In the genomic region with DNA sequence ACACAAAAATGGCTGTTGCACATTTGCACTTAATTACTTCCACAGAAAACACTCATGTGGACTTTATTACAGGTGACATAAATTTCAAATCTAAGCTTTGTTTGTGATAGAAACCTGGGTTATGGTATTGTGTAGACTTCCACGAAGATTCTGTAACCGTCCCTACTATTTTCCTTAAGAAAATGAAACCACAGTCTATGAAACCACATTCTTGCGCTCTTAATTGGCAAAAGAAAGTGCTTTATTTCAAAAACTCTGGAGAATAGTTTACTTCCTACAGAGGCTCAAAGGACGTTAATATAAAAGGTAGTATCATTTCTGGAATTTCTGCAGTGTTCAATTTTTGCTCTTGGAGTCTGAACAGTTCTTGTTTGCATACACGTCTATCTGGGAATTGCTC, we compare ENCODE assay signal across 24 cellular contexts.
DNase-seq lines count a peak whose midpoint lies in the region; ATAC-seq, FAIRE-seq and TF ChIP-seq lines count a peak whose summit lies in the region.
"Had no signal": no experiment of that assay in that cellular context is flagged by ENCODE, and none has a peak within 500 bp of the region (broad histone marks: within the 10 kb centered on the region; RNA-seq: fewer than 3 reads in every experiment).

No MANE protein-coding gene starts in this region.

- H3K9ac ChIP-seq in mammary epithelial cell (ENCODE audit: insufficient read depth, low read length) = peak overlapping the region; percentile 23

- H3K27ac Mint-ChIP-seq in stimulated activated naive CD8-positive, alpha-beta T cell treated with anti-CD3 and anti-CD28 coated beads, Interleukin-15, Interleukin-2, amounts not matched to agents 100 ng/mL and 50 ng/mL, for 24 hours = peak overlapping the region; percentile 92
- H3K27ac Mint-ChIP-seq: CD14-positive monocyte, nephron, T-cell had no signal

- intact Hi-C loops in mammary epithelial cell (cut with micrococcal nuclease) = no loop called here
- intact Hi-C loops in ovary (cut with DNase I) = loop anchor here in 1 of 4 donors (5.0 kb wide), 2 partner anchors 35 kb away; no protein-coding TSS in a partner anchor

- peaks cover 63% of the 10 kb centered on the region for H3K4me1 Mint-ChIP-seq in stimulated activated naive CD8-positive, alpha-beta T cell treated with anti-CD3 and anti-CD28 coated beads, Interleukin-15, Interleukin-2, amounts not matched to agents 100 ng/mL and 50 ng/mL, for 24 hours (ENCODE audit: low read depth)

- H3K9me3 ChIP-seq in mammary epithelial cell (replicated peaks; ENCODE audit: insufficient read depth, low read length) (no peaks in the 10 kb centered on the region), ovary (no peaks in the 10 kb centered on the region)
- H3K9me3 ChIP-seq: HAP-1, sigmoid colon, SJCRH30 had no signal

- H3K4me1 ChIP-seq in mammary epithelial cell (ENCODE audit: insufficient read depth, low read length) (peaks cover 17% of the 10 kb centered on the region), ovary (ENCODE audit: insufficient read depth) (peaks cover 19% of the 10 kb centered on the region)
- H3K4me1 ChIP-seq: SJCRH30 had no signal

- no peaks in the 10 kb centered on the region for H3K9me3 Mint-ChIP-seq in stimulated activated naive CD8-positive, alpha-beta T cell treated with anti-CD3 and anti-CD28 coated beads, Interleukin-15, Interleukin-2, amounts not matched to agents 100 ng/mL and 50 ng/mL, for 24 hours
- H3K9me3 Mint-ChIP-seq: activated CD4-positive, alpha-beta memory T cell treated with anti-CD3 and anti-CD28 coated beads for 36 hours; CD14-positive monocyte; nephron; T-cell had no signal

- H3K36me3 Mint-ChIP-seq in stimulated activated naive CD8-positive, alpha-beta T cell treated with anti-CD3 and anti-CD28 coated beads, Interleukin-15, Interleukin-2, amounts not matched to agents 100 ng/mL and 50 ng/mL, for 24 hours (ENCODE audit: low read depth) = no peaks in the 10 kb centered on the region
- H3K36me3 Mint-ChIP-seq: activated CD4-positive, alpha-beta memory T cell treated with anti-CD3 and anti-CD28 coated beads for 36 hours; CD14-positive monocyte; T-cell had no signal

- no peak for TF ChIP-seq EP300 in ovary (IDR thresholded peaks at IDR 0.05)

- H3K27me3 Mint-ChIP-seq in stimulated activated naive CD8-positive, alpha-beta T cell treated with anti-CD3 and anti-CD28 coated beads, Interleukin-15, Interleukin-2, amounts not matched to agents 100 ng/mL and 50 ng/mL, for 24 hours = no peaks in the 10 kb centered on the region
- H3K27me3 Mint-ChIP-seq: activated CD4-positive, alpha-beta memory T cell treated with anti-CD3 and anti-CD28 coated beads for 36 hours; T-cell had no signal

- H3K36me3 ChIP-seq in mammary epithelial cell (ENCODE audit: insufficient read depth, low read length) = no peaks in the 10 kb centered on the region
- H3K36me3 ChIP-seq in ovary = no peaks in the 10 kb centered on the region
- H3K36me3 ChIP-seq: HAP-1, sigmoid colon, SJCRH30 had no signal

- no peaks in the 10 kb centered on the region for H3K79me2 ChIP-seq in mammary epithelial cell (ENCODE audit: insufficient read depth, low read length)

- in situ Hi-C loops in mammary epithelial cell (cut with MboI; ENCODE audit: low sequenced_read_pairs in 2 of 2) = no loop called here

- CTCF ChIA-PET in mammary epithelial cell (lab: Charles Lee; ENCODE audit: low non-redundant PET) = no interaction called here

- TF ChIP-seq POLR2A in ovary (IDR thresholded peaks at IDR 0.05) (no peak), GM12891 (IDR thresholded peaks at IDR 0.05; ENCODE audit: low read depth, low read length) (no peak)

- 12% methylated on average over 5 of the region's 5 CpGs for WGBS in mammary epithelial cell (ENCODE audit: low coverage, missing lambda C conversion rate)
- 9 to 36% (median 24%) methylated on average over 5 of the region's 5 CpGs for WGBS in ovary, 3 donors

- no TSS peak for BruUV-seq in mammary epithelial cell (replicated peaks; lab: Mats Ljungman, UMichigan)

- H3K4me3 Mint-ChIP-seq in stimulated activated naive CD8-positive, alpha-beta T cell treated with anti-CD3 and anti-CD28 coated beads, Interleukin-15, Interleukin-2, amounts not matched to agents 100 ng/mL and 50 ng/mL, for 24 hours = no peak overlapping the region
- H3K4me3 Mint-ChIP-seq: activated CD4-positive, alpha-beta memory T cell treated with anti-CD3 and anti-CD28 coated beads for 36 hours; CD14-positive monocyte; nephron; T-cell had no signal

- no peaks in the 10 kb centered on the region for H4K20me1 ChIP-seq in mammary epithelial cell (ENCODE audit: insufficient read depth, low read length)

- H2AFZ ChIP-seq in mammary epithelial cell (ENCODE audit: low read depth, low read length) = peak overlapping the region; percentile 67

- H3K4me3 ChIP-seq in mammary epithelial cell (replicated peaks in 1 of 3; ENCODE audit: insufficient read depth in 1 of 3, low read depth in 2 of 3, low read length in 3 of 3) (peak overlapping the region in 2 of 3 experiments; percentile 34 to 37), ovary (no peak overlapping the region)
- H3K4me3 ChIP-seq: GM12878, HAP-1, sigmoid colon, SJCRH30 had no signal

- H3K27me3 ChIP-seq in mammary epithelial cell (ENCODE audit: insufficient read depth, low read length) (no peaks in the 10 kb centered on the region), ovary (no peaks in the 10 kb centered on the region)
- H3K27me3 ChIP-seq: sigmoid colon, SJCRH30 had no signal

- peak overlapping the region; percentile 58 for H3K27ac ChIP-seq in mammary epithelial cell (ENCODE audit: insufficient read depth, low read depth, low read length)
- peak overlapping the region; percentile 33 to 59 for H3K27ac ChIP-seq in ovary
- H3K27ac ChIP-seq: SJCRH30 had no signal

- H3K4me2 ChIP-seq in mammary epithelial cell (ENCODE audit: insufficient read depth, low read depth, low read length) = peak overlapping the region; percentile 90

- ATAC-seq in stimulated activated naive CD8-positive, alpha-beta T cell treated with anti-CD3 and anti-CD28 coated beads, Interleukin-15, Interleukin-2, amounts not matched to agents 100 U/mL and 50 U/mL, for 24 hours = no peak
- ATAC-seq in GM18868 (IDR thresholded peaks at IDR 0.05; ENCODE audit: unreplicated experiment) = no peak
- ATAC-seq: left lobe of liver, T-cell had no signal

- FAIRE-seq in GM12891 (lab: Jason Lieb, UNC) = no peak
- FAIRE-seq: GM12878, RCC 7860 had no signal

- TF ChIP-seq CTCF in mammary epithelial cell (conservative IDR thresholded peaks at IDR 0.05 in 1 of 2, IDR thresholded peaks at IDR 0.05 in 1 of 2; ENCODE audit: extremely low read depth in 1 of 2, insufficient read depth in 1 of 2, low read depth in 1 of 2, low read length in 2 of 2) (no peak), ovary (IDR thresholded peaks at IDR 0.05) (no peak)

- dilution Hi-C loops in mammary epithelial cell (cut with HindIII; ENCODE audit: low sequenced_read_pairs) = no loop called here

- no peak for DNase-seq in stimulated activated naive CD8-positive, alpha-beta T cell treated with anti-CD3 and anti-CD28 coated beads, Interleukin-15, Interleukin-2, amounts not matched to agents 100 U/mL and 50 U/mL, for 24 hours
- DNase-seq in mammary epithelial cell = no peak
- no peak for DNase-seq in ovary
- no peak for DNase-seq in pons (ENCODE audit: low spot score)
- no peak for DNase-seq in GM12891 (ENCODE audit: insufficient read length, low spot score)
- DNase-seq: activated CD4-positive, alpha-beta memory T cell treated with anti-CD3 and anti-CD28 coated beads for 36 hours; activated naive CD4-positive, alpha-beta T cell; amygdala; central memory CD4-positive, alpha-beta T cell; foreskin fibroblast; Kasumi-1; NCI-H1048; NCI-H187; sigmoid colon; SJCRH30; T-cell had no signal

TF ChIP-seq in GM12891, 5 proteins besides CTCF, POLR2A, EP300 and RAD21:
- no peak for TF ChIP-seq SPI1 (IDR thresholded peaks at IDR 0.05; ENCODE audit: low read depth, low read length)
- TF ChIP-seq PAX5 (IDR thresholded peaks at IDR 0.05; ENCODE audit: insufficient read depth, low read length, severe bottlenecking) = no peak
- TF ChIP-seq POLR2AphosphoS5 (IDR thresholded peaks at IDR 0.05; ENCODE audit: low read depth, low read length) = no peak
- TF ChIP-seq POU2F2 (IDR thresholded peaks at IDR 0.05; ENCODE audit: low read depth, low read length) = no peak
- no peak for TF ChIP-seq TAF1 (IDR thresholded peaks at IDR 0.05; ENCODE audit: low read depth, low read length)
